In the genomic region with DNA sequence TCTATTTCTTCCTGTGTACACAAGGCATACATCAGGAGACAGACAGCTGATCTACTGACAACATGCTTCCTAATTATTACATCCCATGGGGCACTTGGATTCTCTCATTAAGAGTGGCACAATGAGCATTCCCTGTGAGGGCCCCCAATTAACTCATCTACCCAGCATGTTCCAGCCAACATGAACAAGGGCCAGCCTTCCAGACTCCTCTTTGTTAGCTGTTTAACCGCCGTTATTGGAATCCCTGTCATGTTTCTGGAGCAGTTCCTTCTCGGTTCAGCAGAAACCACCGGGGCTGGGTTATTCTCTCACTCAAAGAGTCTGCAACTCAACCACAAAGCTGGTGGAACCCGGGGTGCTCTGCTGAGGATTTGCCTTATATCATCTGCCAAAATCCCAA, we compare ENCODE assay signal across 25 cellular contexts.
"Had no signal": no experiment of that assay in that cellular context is flagged by ENCODE, and none has a peak within 500 bp of the region (broad histone marks: within the 10 kb centered on the region; RNA-seq: fewer than 3 reads in every experiment).

No MANE protein-coding gene starts in this region.

- ATAC-seq: activated naive CD4-positive, alpha-beta T cell treated with anti-CD3 and anti-CD28 coated beads, Interleukin-2, amount 50 U/mL, for 72 hours; activated naive CD8-positive, alpha-beta T cell treated with anti-CD3 and anti-CD28 coated beads, Interleukin-2, amount 50 U/mL, for 24 hours; activated T-cell treated with anti-CD3 and anti-CD28 coated beads, Interleukin-2, amount 50 U/mL, for 4 hours; body of pancreas; Panc1; Right ventricle myocardium inferior; T-cell had no signal

- DNase-seq: activated B cell treated with CpG ODN at 0.5 μM for 24 hours; activated CD4-positive, alpha-beta memory T cell treated with anti-CD3 and anti-CD28 coated beads for 36 hours; activated CD4-positive, alpha-beta T cell treated with anti-CD3 and anti-CD28 coated beads, Interleukin-2, amount 10 ng/mL, durations not matched to agents 7 days and 5 days; activated CD8-positive, alpha-beta memory T cell treated with anti-CD3 and anti-CD28 coated beads for 24 hours; activated effector memory CD4-positive, alpha-beta T cell treated with anti-CD3 and anti-CD28 coated beads, Interleukin-2, amount 50 U/mL, for 16 hours; activated naive CD4-positive, alpha-beta T cell treated with Interleukin-2 at 50 U/mL for 16 hours; activated naive CD8-positive, alpha-beta T cell treated with anti-CD3 and anti-CD28 coated beads, Interleukin-2, amount 50 U/mL, for 24 hours; activated T-cell treated with anti-CD3 and anti-CD28 coated beads, Interleukin-2, amount 50 U/mL, for 4 hours; amniotic stem cell; body of pancreas; MM.1S; NCI-H1105 treated with DMSO at 0.1 percent for 48 hours; NCI-H1436 treated with DMSO at 0.1 percent for 48 hours; NCI-H1930; NCI-H226; NCI-H526; NK-92 treated with Interleukin-12 subunit alpha and Interleukin-12 subunit beta, amount 100 ng/mL, for 24 hours; OCI-M1; RPMI8226; T-cell; T-helper 2 cell; T1000 had no signal
